ENCODE assay signal across 2 cellular contexts in genomic region chr5:114316167-114316566, GRCh38.
TF ChIP-seq lines count a peak whose summit lies in the region.

No MANE protein-coding gene starts in this region.

TF ChIP-seq in GM23338, 12 proteins besides CTCF, POLR2A, EP300 and RAD21:
- TF ChIP-seq CREB1 (CRISPR knock-in tag; IDR thresholded peaks at IDR 0.05; ENCODE audit: low read depth) (no peak), ZNF114 (CRISPR knock-in tag; IDR thresholded peaks at IDR 0.05) (no peak), REST (IDR thresholded peaks at IDR 0.05; ENCODE audit: unreplicated experiment) (no peak), EZH2phosphoT487 (IDR thresholded peaks at IDR 0.05; ENCODE audit: unreplicated experiment) (no peak), ZNF462 (CRISPR knock-in tag; IDR thresholded peaks at IDR 0.05) (no peak), ZNF331 (CRISPR knock-in tag; IDR thresholded peaks at IDR 0.05; ENCODE audit: low read depth) (no peak), JUNB (IDR thresholded peaks at IDR 0.05; ENCODE audit: unreplicated experiment) (no peak), ETS1 (IDR thresholded peaks at IDR 0.05) (no peak), EZH2 (IDR thresholded peaks at IDR 0.05; ENCODE audit: low read depth, unreplicated experiment) (no peak), POLR2AphosphoS5 (IDR thresholded peaks at IDR 0.05; ENCODE audit: low read depth) (no peak), STAT1 (IDR thresholded peaks at IDR 0.05; ENCODE audit: unreplicated experiment) (no peak)

TF ChIP-seq in H1, 55 proteins besides CTCF, POLR2A, EP300 and RAD21:
- TF ChIP-seq TCF12 (IDR thresholded peaks at IDR 0.05; ENCODE audit: low read depth, low read length), result no peak
- TF ChIP-seq CREB1 (IDR thresholded peaks at IDR 0.05), result no peak
- TF ChIP-seq MAFK (IDR thresholded peaks at IDR 0.05; ENCODE audit: low read depth, low read length), result no peak
- no peak for TF ChIP-seq E2F6 (IDR thresholded peaks at IDR 0.05)
- no peak for TF ChIP-seq KDM1A (IDR thresholded peaks at IDR 0.05; ENCODE audit: borderline replicate concordance, low read length)
- TF ChIP-seq BACH1 (IDR thresholded peaks at IDR 0.05; ENCODE audit: low read length), result no peak
- no peak for TF ChIP-seq RBBP5 (IDR thresholded peaks at IDR 0.05; ENCODE audit: borderline replicate concordance, low read depth, low read length)
- no peak for TF ChIP-seq SUZ12 (IDR thresholded peaks at IDR 0.05; ENCODE audit: low read length)
- no peak for TF ChIP-seq NRF1 (IDR thresholded peaks at IDR 0.05; ENCODE audit: low read depth, low read length)
- no peak for TF ChIP-seq SIN3A (conservative IDR thresholded peaks at IDR 0.05 in 1 of 2, IDR thresholded peaks at IDR 0.05 in 1 of 2; ENCODE audit: low read depth in 1 of 2, low read length in 2 of 2)
- TF ChIP-seq RXRA (IDR thresholded peaks at IDR 0.05; ENCODE audit: insufficient read depth, low read depth, low read length), result no peak
